1 cellular context compared by ENCODE assay signal in the genomic region with DNA sequence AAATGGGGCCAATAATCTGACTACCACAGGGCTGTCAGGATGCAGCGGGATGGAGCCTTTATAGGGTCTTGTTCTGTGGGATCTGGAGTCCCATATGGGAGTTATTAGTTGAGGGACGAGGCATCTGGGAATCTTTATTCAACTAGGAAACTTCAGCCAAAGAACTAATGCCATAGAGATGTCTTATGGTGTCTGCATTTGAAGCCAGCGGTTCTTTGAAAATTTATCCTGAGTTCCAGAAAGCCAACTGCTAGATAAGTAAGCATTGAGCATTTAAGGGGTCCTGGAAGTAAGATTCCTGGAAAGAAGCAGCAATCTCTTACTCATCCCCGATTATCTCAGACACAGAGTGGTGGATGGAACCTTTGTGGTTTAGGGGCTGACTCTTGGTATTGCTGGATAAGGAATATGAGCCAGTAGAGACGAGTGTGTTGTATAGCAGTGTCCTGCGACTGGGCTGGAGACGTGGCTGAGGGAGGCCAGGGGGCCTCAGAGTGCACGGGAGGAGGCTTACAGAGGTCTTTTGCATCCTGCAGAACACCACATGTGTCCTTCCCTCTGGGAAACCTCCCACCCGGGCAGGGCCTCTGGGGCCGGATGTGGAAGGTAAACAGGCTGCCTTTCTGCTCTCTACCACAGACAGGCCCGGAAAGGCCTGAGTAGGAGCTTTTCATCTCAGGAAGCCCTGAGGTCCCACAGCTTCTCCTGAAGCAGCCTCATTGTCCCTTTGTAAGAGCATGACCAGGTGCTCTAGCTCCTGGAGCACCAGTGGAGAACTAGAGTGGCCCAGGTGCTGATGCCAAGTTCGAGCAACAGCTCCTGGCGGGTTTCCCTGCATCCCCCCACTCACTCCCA.
TF ChIP-seq lines count a peak whose summit lies in the region.

No MANE protein-coding gene starts in this region.

TF ChIP-seq in endothelial cell of umbilical vein, 7 proteins besides CTCF, POLR2A, EP300 and RAD21:
- TF ChIP-seq POLR2AphosphoS5 (IDR thresholded peaks at IDR 0.05; ENCODE audit: insufficient read depth, low read depth, low read length), result no peak
- no peak for TF ChIP-seq JUN (IDR thresholded peaks at IDR 0.05; ENCODE audit: borderline replicate concordance, insufficient read depth, insufficient read length, low read depth)
- TF ChIP-seq MAX (IDR thresholded peaks at IDR 0.05; ENCODE audit: insufficient read depth, insufficient read length), result no peak
- TF ChIP-seq GATA2 (IDR thresholded peaks at IDR 0.05; ENCODE audit: insufficient read depth, insufficient read length, low read depth, low read length), result no peak
- no peak for TF ChIP-seq EZH2 (IDR thresholded peaks at IDR 0.05; ENCODE audit: borderline replicate concordance, low read depth, low read length, severe bottlenecking)
- no peak for TF ChIP-seq MYC (IDR thresholded peaks at IDR 0.05; ENCODE audit: low read depth, low read length)
- TF ChIP-seq FOS (IDR thresholded peaks at IDR 0.05; ENCODE audit: borderline replicate concordance, insufficient read depth, low read length), result no peak
